ENCODE assay signal across 12 cellular contexts in the genomic region with DNA sequence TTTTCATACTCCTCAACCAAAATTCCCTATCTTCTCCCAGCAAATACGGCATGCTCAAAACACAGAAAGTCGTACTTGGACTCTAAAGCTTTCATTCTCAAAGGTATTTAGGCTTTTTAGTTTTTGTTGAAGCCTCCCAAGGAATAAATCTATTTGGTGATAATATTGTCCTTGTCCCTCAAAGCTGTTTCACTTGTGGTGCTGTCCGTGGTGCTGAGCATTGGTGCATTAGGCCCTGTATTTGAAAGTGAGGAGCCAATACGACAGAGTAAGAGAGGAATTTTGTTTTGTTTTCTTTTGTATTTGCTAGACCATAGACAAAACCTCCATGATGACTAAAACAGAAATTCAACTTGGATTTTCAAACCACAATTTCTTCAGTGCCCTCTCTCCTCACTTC. TPM values are rescaled to one million over a fixed set of nuclear protein-coding genes. Genes with fewer than 3 reads are reported as not detected.
A peak's percentile ranks its signal among the peaks of the same experiment; 100 is the strongest.
DNase-seq lines count a peak whose midpoint lies in the region; ATAC-seq and TF ChIP-seq lines count a peak whose summit lies in the region.
"Had no signal": no experiment of that assay in that cellular context is flagged by ENCODE, and none has a peak within 500 bp of the region (broad histone marks: within the 10 kb centered on the region; RNA-seq: fewer than 3 reads in every experiment).

No MANE protein-coding gene starts in this region.

- no peak for ATAC-seq in GM21717 (IDR thresholded peaks at IDR 0.05; ENCODE audit: unreplicated experiment)
- no peak for ATAC-seq in GM19452 (IDR thresholded peaks at IDR 0.05; ENCODE audit: unreplicated experiment)

- no peak overlapping the region for H3K4me3 ChIP-seq in fibroblast of lung (replicated peaks in 1 of 4; ENCODE audit: control extremely low read depth in 1 of 4, insufficient read depth in 1 of 4, low read depth in 3 of 4, low read length in 4 of 4)
- H3K4me3 ChIP-seq in CD8-positive, alpha-beta memory T cell (ENCODE audit: low read length), result no peak overlapping the region
- H3K4me3 ChIP-seq: SJSA1 had no signal

- H3K36me3 Mint-ChIP-seq in CD8-positive, alpha-beta memory T cell, result no peaks in the 10 kb centered on the region

- H3K79me2 ChIP-seq in fibroblast of lung (ENCODE audit: control insufficient read depth, insufficient read depth, low read length), result no peaks in the 10 kb centered on the region

- peaks cover 31 to 75% of the 10 kb centered on the region in 2 donors for H3K27me3 Mint-ChIP-seq in CD8-positive, alpha-beta memory T cell

- H3K27ac ChIP-seq in RWPE1 (no peak overlapping the region), fibroblast of lung (ENCODE audit: insufficient read depth, low read length) (no peak overlapping the region)
- no peak overlapping the region for H3K27ac ChIP-seq in CD8-positive, alpha-beta memory T cell (ENCODE audit: low read depth, low read length)
- H3K27ac ChIP-seq: C4-2B, SJSA1 had no signal

- POLR2A ChIA-PET in RWPE1 (lab: Yijun Ruan, JAX; ENCODE audit: low non-redundant PET), result no interaction called here
- POLR2A ChIA-PET in CD8-positive, alpha-beta memory T cell (lab: Charles Lee), result no interaction called here

- no peak overlapping the region for H3K4me2 ChIP-seq in fibroblast of lung (ENCODE audit: extremely low read depth, insufficient read depth, low read length)

- CTCF ChIA-PET in RWPE1 (lab: Yijun Ruan, JAX), result interaction anchor here (0.6 kb wide), 1 partner anchor 622 kb away, joined by 3 read pairs; no protein-coding TSS in a partner anchor
- CTCF ChIA-PET in CD8-positive, alpha-beta memory T cell (lab: Charles Lee), result no interaction called here

- no peaks in the 10 kb centered on the region for H4K20me1 ChIP-seq in fibroblast of lung (ENCODE audit: control insufficient read depth, extremely low read depth, insufficient read depth, low read length)

- no peaks in the 10 kb centered on the region for H3K27me3 ChIP-seq in fibroblast of lung (ENCODE audit: control insufficient read depth, insufficient read depth, low read length)
- H3K27me3 ChIP-seq in CD8-positive, alpha-beta memory T cell (ENCODE audit: insufficient read depth, low read length, poor library complexity, severe bottlenecking), result peaks cover 4% of the 10 kb centered on the region

- TF ChIP-seq CTCF in RWPE1 (conservative IDR thresholded peaks at IDR 0.05; ENCODE audit: low read depth) (no peak), fibroblast of lung (conservative IDR thresholded peaks at IDR 0.05 in 1 of 2, IDR thresholded peaks at IDR 0.05 in 1 of 2; ENCODE audit: low read depth in 1 of 2, low read length in 2 of 2) (no peak)

- no peak overlapping the region for H3K9ac ChIP-seq in fibroblast of lung (ENCODE audit: insufficient read depth, low read length)

- no peak overlapping the region for H3K4me3 Mint-ChIP-seq in CD8-positive, alpha-beta memory T cell

- no peaks in the 10 kb centered on the region for H3K36me3 ChIP-seq in fibroblast of lung (ENCODE audit: control insufficient read depth, insufficient read depth, low read length)
- no peaks in the 10 kb centered on the region for H3K36me3 ChIP-seq in CD8-positive, alpha-beta memory T cell (ENCODE audit: insufficient read depth, low read length)
- H3K36me3 ChIP-seq: SJSA1 had no signal

- no peaks in the 10 kb centered on the region for H3K4me1 ChIP-seq in fibroblast of lung (ENCODE audit: control insufficient read depth, extremely low read depth, insufficient read depth, low read length)
- no peaks in the 10 kb centered on the region for H3K4me1 ChIP-seq in CD8-positive, alpha-beta memory T cell (ENCODE audit: insufficient read depth, low read length)
- H3K4me1 ChIP-seq: SJSA1 had no signal

- H3K9me3 Mint-ChIP-seq in CD8-positive, alpha-beta memory T cell, result peaks cover 0 to 8% (median 6%) of the 10 kb centered on the region in 5 donors

- H2AFZ ChIP-seq in fibroblast of lung (ENCODE audit: low read length), result no peak overlapping the region

- H3K27ac Mint-ChIP-seq in CD8-positive, alpha-beta memory T cell, result no peak overlapping the region

- no peaks in the 10 kb centered on the region for H3K9me3 ChIP-seq in fibroblast of lung (ENCODE audit: control insufficient read depth, insufficient read depth, low read depth, low read length)
- no peaks in the 10 kb centered on the region for H3K9me3 ChIP-seq in CD8-positive, alpha-beta memory T cell (ENCODE audit: low read length)
- H3K9me3 ChIP-seq: SJSA1 had no signal

- peak; percentile 6 for DNase-seq in activated naive CD4-positive, alpha-beta T cell treated with Interleukin-2 at 50 U/mL for 16 hours
- no peak for DNase-seq in activated naive CD4-positive, alpha-beta T cell (lab: John Stamatoyannopoulos, UW)
- DNase-seq in RWPE1 (ENCODE audit: low spot score) (peak; percentile 16), fibroblast of lung (ENCODE audit: low read depth in 2 of 2) (peak; percentile 16 to 22), stromal cell of bone marrow (ENCODE audit: low read depth) (peak; percentile 4)
- DNase-seq in CD8-positive, alpha-beta memory T cell, result no peak
- DNase-seq: anterior cingulate cortex had no signal

- no peaks in the 10 kb centered on the region for H3K4me1 Mint-ChIP-seq in CD8-positive, alpha-beta memory T cell

RNA-seq across cellular contexts. Expression of a gene that starts 3.2 kb away (rescaled TPM):
- not detected in 2 replicates for total RNA-seq in fibroblast of lung
- not detected in 2 replicates for polyA plus RNA-seq in fibroblast of lung
- polyA plus RNA-seq in fibroblast of lung (2012), result not detected in 2 replicates
- polyA minus RNA-seq in fibroblast of lung (ENCODE audit: low replicate concordance), result not detected in 2 replicates
- total RNA-seq in CD8-positive, alpha-beta memory T cell, result not detected
- not detected for polyA plus RNA-seq in CD8-positive, alpha-beta memory T cell
- total RNA-seq: kidney epithelial cell, SJSA1 had no signal

RNA-seq across cellular contexts. Expression of a gene that starts 56.6 kb away (rescaled TPM):
- not detected in 2 replicates for total RNA-seq in fibroblast of lung
- polyA plus RNA-seq in fibroblast of lung, result not detected in 2 replicates
- polyA plus RNA-seq in fibroblast of lung (2012), result not detected in 2 replicates
- polyA minus RNA-seq in fibroblast of lung (ENCODE audit: low replicate concordance), result not detected in 2 replicates
- not detected for total RNA-seq in CD8-positive, alpha-beta memory T cell
- not detected for polyA plus RNA-seq in CD8-positive, alpha-beta memory T cell
- total RNA-seq: kidney epithelial cell, SJSA1 had no signal

RNA-seq across cellular contexts. Expression of a gene that starts 59.2 kb away (rescaled TPM):
- total RNA-seq in fibroblast of lung, result 9.1 and 10.5 TPM in 2 replicates
- 10.0 and 11.0 TPM in 2 replicates for polyA plus RNA-seq in fibroblast of lung
- polyA plus RNA-seq in fibroblast of lung (2012), result 16.4 and 17.9 TPM in 2 replicates
- polyA minus RNA-seq in fibroblast of lung (ENCODE audit: low replicate concordance), result 2.1 and 3.3 TPM in 2 replicates
- 10 to 100 TPM; 14.0 to 15.4 TPM for total RNA-seq in CD8-positive, alpha-beta memory T cell
- polyA plus RNA-seq in CD8-positive, alpha-beta memory T cell, result 29.2 TPM

Comparison
In these comparisons a context has a peak if more than half of its experiments do, and no peak if none do; other contexts are left out.
1. DNase-seq: peak in activated naive CD4-positive, alpha-beta T cell treated with Interleukin-2 at 50 U/mL for 16 hours (single experiment), RWPE1 (single experiment), fibroblast of lung (2 of 2) and stromal cell of bone marrow (single experiment); none in activated naive CD4-positive, alpha-beta T cell (0 of 4) and CD8-positive, alpha-beta memory T cell (0 of 5).